ENCODE assay signal across 7 cellular contexts in genomic region chr4:140189846-140190245, GRCh38.
"Had no signal": no experiment of that assay in that cellular context is flagged by ENCODE, and none has a peak within 500 bp of the region (broad histone marks: within the 10 kb centered on the region; RNA-seq: fewer than 3 reads in every experiment).

No MANE protein-coding gene starts in this region.

- H3K27ac ChIP-seq: HL-60, KMS-11 had no signal

- DNase-seq: IMR-90, KBM-7, KG1 had no signal

- H3K4me3 ChIP-seq: K562 had no signal

- ATAC-seq: HepG2, K562 had no signal
